27 cellular contexts compared by ENCODE assay signal in the genomic region with DNA sequence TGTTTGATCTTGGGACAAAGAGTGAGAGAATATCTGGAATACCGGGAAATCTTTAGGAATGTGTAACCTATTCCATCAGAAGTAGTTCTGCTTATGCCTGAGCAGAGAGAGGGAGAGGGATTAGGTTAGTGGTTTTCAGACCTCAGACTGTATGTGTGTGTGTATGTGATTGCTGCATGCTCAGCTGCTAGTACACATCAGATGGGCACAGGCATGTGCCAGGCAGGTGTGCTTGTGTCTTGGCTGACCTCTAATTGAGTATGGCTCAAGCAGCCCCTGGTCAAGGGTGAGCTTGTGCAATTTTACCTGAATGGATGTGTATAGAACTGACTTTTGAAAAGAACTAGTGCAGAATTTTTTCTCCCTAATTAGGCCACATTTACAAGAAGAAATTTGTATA.
"Had no signal": no experiment of that assay in that cellular context is flagged by ENCODE, and none has a peak within 500 bp of the region (broad histone marks: within the 10 kb centered on the region; RNA-seq: fewer than 3 reads in every experiment).

No MANE protein-coding gene starts in this region.

- ATAC-seq: activated CD4-positive, alpha-beta T cell treated with anti-CD3 and anti-CD28 coated beads for 36 hours; activated CD8-positive, alpha-beta T cell treated with anti-CD3 and anti-CD28 coated beads, Interleukin-2, amount 10 ng/mL, durations not matched to agents 7 days and 5 days; activated T-cell treated with anti-CD3 and anti-CD28 coated beads, Interleukin-2, amount 50 U/mL, for 72 hours; body of pancreas; effector memory CD8-positive, alpha-beta T cell; gastroesophageal sphincter; heart right ventricle had no signal

- H3K4me1 ChIP-seq: esophagus squamous epithelium, gastroesophageal sphincter, heart right ventricle had no signal

- H3K36me3 ChIP-seq: esophagus squamous epithelium, gastroesophageal sphincter, heart right ventricle had no signal

- H3K9me3 ChIP-seq: body of pancreas, esophagus squamous epithelium, gastroesophageal sphincter, heart right ventricle had no signal

- H3K4me3 ChIP-seq: body of pancreas, esophagus squamous epithelium, gastroesophageal sphincter, heart right ventricle had no signal

- H3K27ac ChIP-seq: body of pancreas, esophagus squamous epithelium, gastroesophageal sphincter, heart right ventricle had no signal

- DNase-seq: activated CD4-positive, alpha-beta memory T cell treated with anti-CD3 and anti-CD28 coated beads for 36 hours; activated CD4-positive, alpha-beta T cell treated with anti-CD3 and anti-CD28 coated beads for 36 hours; activated CD4-positive, alpha-beta T cell treated with anti-CD3 and anti-CD28 coated beads, Interleukin-2, amount 10 ng/mL, durations not matched to agents 24 days and 14 days; activated CD4-positive, CD25-positive, alpha-beta regulatory T cell; activated CD4-positive, CD25-positive, alpha-beta regulatory T cell treated with anti-CD3 and anti-CD28 coated beads, Interleukin-2, amount 50 U/mL, for 72 hours; activated CD8-positive, alpha-beta memory T cell treated with anti-CD3 and anti-CD28 coated beads, Interleukin-2, amount 50 U/mL, for 48 hours; activated CD8-positive, alpha-beta T cell treated with anti-CD3 and anti-CD28 coated beads, Interleukin-2, amount 10 ng/mL, durations not matched to agents 7 days and 5 days; activated gamma-delta T cell treated with Interleukin-2 at 50 U/mL for 16 hours; activated naive CD4-positive, alpha-beta T cell treated with anti-CD3 and anti-CD28 coated beads, Interleukin-2, amount 50 U/mL, for 16 hours; activated naive CD4-positive, alpha-beta T cell treated with Interleukin-2 at 50 U/mL for 16 hours; activated T-cell treated with anti-CD3 and anti-CD28 coated beads for 4 hours; activated T-cell treated with anti-CD3 and anti-CD28 coated beads, Interleukin-2, amount 50 U/mL, for 24 hours; activated T-cell treated with anti-CD3 and anti-CD28 coated beads, Interleukin-2, amount 50 U/mL, for 72 hours; amniotic stem cell; aorta; body of pancreas; caudate nucleus; cortex of kidney; dermis blood vessel endothelial cell; effector CD4-positive, alpha-beta T cell; effector memory CD8-positive, alpha-beta T cell; erythroblast; esophagus squamous epithelium; foreskin melanocyte; heart right ventricle; T-helper 2 cell had no signal

- H3K27me3 ChIP-seq: body of pancreas had no signal
